23 cellular contexts compared by ENCODE assay signal in genomic region chr4:169377367-169377766, GRCh38.
"Had no signal": no experiment of that assay in that cellular context is flagged by ENCODE, and none has a peak within 500 bp of the region (broad histone marks: within the 10 kb centered on the region; RNA-seq: fewer than 3 reads in every experiment).

No MANE protein-coding gene starts in this region.

- H3K4me1 ChIP-seq: left ventricle myocardium inferior, right atrium auricular region, right lobe of liver, tibial nerve, uterus had no signal

- H3K4me3 Mint-ChIP-seq: mesothelial cell of epicardium; naive thymus-derived CD4-positive, alpha-beta T cell; natural killer cell treated with Interleukin-12 subunit alpha and Interleukin-12 subunit beta and Interleukin-15 and Interleukin-18, amount 100 ng/mL, for 72 hours; stimulated activated memory B cell treated with anti-CD40 and anti-IgM and Interleukin-4, amounts not matched to agents 10 μg/mL and 1 μg/mL and 100 μg/mL, for 72 hours; stimulated activated naive CD8-positive, alpha-beta T cell treated with anti-CD3 and anti-CD28 coated beads, Interleukin-15, amount 100 ng/mL, for 72 hours; type B pancreatic cell had no signal

- H3K27me3 ChIP-seq: ovary, right atrium auricular region, right lobe of liver, tibial nerve, uterus had no signal

- H3K27ac ChIP-seq: left ventricle myocardium inferior, ovary, right atrium auricular region, right lobe of liver, tibial nerve, uterus had no signal

- H3K4me1 Mint-ChIP-seq: mesothelial cell of epicardium; naive thymus-derived CD4-positive, alpha-beta T cell; stimulated activated memory B cell treated with anti-CD40 and anti-IgM and Interleukin-4, amounts not matched to agents 10 μg/mL and 1 μg/mL and 100 μg/mL, for 72 hours; stimulated activated naive CD8-positive, alpha-beta T cell treated with anti-CD3 and anti-CD28 coated beads, Interleukin-15, amount 100 ng/mL, for 72 hours had no signal

- H3K36me3 Mint-ChIP-seq: stimulated activated memory B cell treated with anti-CD40 and anti-IgM and Interleukin-4, amounts not matched to agents 10 μg/mL and 1 μg/mL and 100 μg/mL, for 72 hours had no signal

- H3K4me2 ChIP-seq: smooth muscle cell had no signal

- H3K27me3 Mint-ChIP-seq: naive thymus-derived CD4-positive, alpha-beta T cell; progenitor cell of endocrine pancreas; stimulated activated memory B cell treated with anti-CD40 and anti-IgM and Interleukin-4, amounts not matched to agents 10 μg/mL and 1 μg/mL and 100 μg/mL, for 72 hours; stimulated activated naive CD8-positive, alpha-beta T cell treated with anti-CD3 and anti-CD28 coated beads, Interleukin-15, amount 100 ng/mL, for 72 hours; type B pancreatic cell had no signal

- DNase-seq: islet precursor cell; left ventricle myocardium inferior; mesendoderm; naive thymus-derived CD4-positive, alpha-beta T cell; ovary; right lobe of liver; stimulated activated CD4-positive, alpha-beta T cell treated with anti-CD3 and anti-CD28 coated beads, Interleukin-1b, Interleukin-23, amount 100 ng/mL, for 48 hours; stimulated activated CD4-positive, alpha-beta T cell treated with anti-CD3 and anti-CD28 coated beads, Interleukin-2, amount 100 ng/mL, for 48 hours; stimulated activated CD4-positive, alpha-beta T cell treated with anti-CD3 and anti-CD28 coated beads, Interleukin-4, amount 100 ng/mL, for 4 hours; stimulated activated CD8-positive, alpha-beta memory T cell treated with anti-CD3 and anti-CD28 coated beads, Interleukin-4, amount 100 ng/mL, for 48 hours; stimulated activated naive CD4-positive, alpha-beta T cell treated with Interleukin-2 at 50 U/mL for 16 hours; stimulated activated naive CD8-positive, alpha-beta T cell treated with anti-CD3 and anti-CD28 coated beads, Interleukin-15, amount 100 ng/mL, for 72 hours; substantia nigra; uterus had no signal

- H3K36me3 ChIP-seq: left ventricle myocardium inferior, ovary, right atrium auricular region, right lobe of liver, tibial nerve, uterus had no signal

- ATAC-seq: naive thymus-derived CD4-positive, alpha-beta T cell; natural killer cell treated with Interleukin-12 subunit alpha and Interleukin-12 subunit beta and Interleukin-15 and Interleukin-18, amount 100 ng/mL, for 72 hours; right lobe of liver; stimulated activated memory B cell treated with anti-CD40 and anti-IgM and Interleukin-4, amounts not matched to agents 10 μg/mL and 1 μg/mL and 100 μg/mL, for 72 hours; stimulated activated naive CD8-positive, alpha-beta T cell treated with anti-CD3 and anti-CD28 coated beads, Interleukin-15, amount 100 ng/mL, for 72 hours had no signal

- H3K4me3 ChIP-seq: left ventricle myocardium inferior, lung, ovary, right atrium auricular region, right lobe of liver, smooth muscle cell, tibial nerve, uterus had no signal

- H3K27ac Mint-ChIP-seq: mesothelial cell of epicardium; naive thymus-derived CD4-positive, alpha-beta T cell; natural killer cell treated with Interleukin-12 subunit alpha and Interleukin-12 subunit beta and Interleukin-15 and Interleukin-18, amount 100 ng/mL, for 72 hours; progenitor cell of endocrine pancreas; stimulated activated memory B cell treated with anti-CD40 and anti-IgM and Interleukin-4, amounts not matched to agents 10 μg/mL and 1 μg/mL and 100 μg/mL, for 72 hours; stimulated activated naive CD8-positive, alpha-beta T cell treated with anti-CD3 and anti-CD28 coated beads, Interleukin-15, amount 100 ng/mL, for 72 hours; type B pancreatic cell had no signal

- H3K9me3 ChIP-seq: ovary had no signal
